In genomic region chr10:2874963-2875362, GRCh38 we compare ENCODE assay signal across 32 cellular contexts.
"Had no signal": no experiment of that assay in that cellular context is flagged by ENCODE, and none has a peak within 500 bp of the region (broad histone marks: within the 10 kb centered on the region; RNA-seq: fewer than 3 reads in every experiment).

No MANE protein-coding gene starts in this region.

- H3K27me3 ChIP-seq: adrenal gland, body of pancreas, colonic mucosa, foreskin keratinocyte, gastrocnemius medialis had no signal

- DNase-seq: activated B cell treated with CpG ODN at 0.5 μM for 24 hours; activated CD4-positive, alpha-beta T cell treated with anti-CD3 and anti-CD28 coated beads for 48 hours; activated CD4-positive, alpha-beta T cell treated with anti-CD3 and anti-CD28 coated beads, Interleukin-2, amount 50 U/mL, for 1 hour; activated CD4-positive, alpha-beta T cell treated with anti-CD3 and anti-CD28 coated beads, Interleukin-2, amount 50 U/mL, for 48 hours; activated CD8-positive, alpha-beta memory T cell treated with anti-CD3 and anti-CD28 coated beads for 24 hours; activated CD8-positive, alpha-beta T cell treated with anti-CD3 and anti-CD28 coated beads for 36 hours; activated effector memory CD4-positive, alpha-beta T cell treated with anti-CD3 and anti-CD28 coated beads, Interleukin-2, amount 50 U/mL, for 16 hours; activated naive CD4-positive, alpha-beta T cell treated with anti-CD3 and anti-CD28 coated beads for 36 hours; activated naive CD8-positive, alpha-beta T cell treated with anti-CD3 and anti-CD28 coated beads for 36 hours; activated naive CD8-positive, alpha-beta T cell treated with anti-CD3 and anti-CD28 coated beads, Interleukin-2, amount 50 U/mL, for 24 hours; activated T-cell treated with anti-CD3 and anti-CD28 coated beads, Interleukin-2, amount 50 U/mL, for 4 hours; adrenal gland; amygdala; aorta; body of pancreas; central memory CD4-positive, alpha-beta T cell; cerebellar nuclear complex; colonic mucosa; dorsolateral prefrontal cortex; effector memory CD4-positive, alpha-beta T cell; endodermal cell; foreskin keratinocyte; gastrocnemius medialis; glutamatergic neuron; heart left ventricle; T-helper 1 cell; T-helper 17 cell; T1000; WERI-Rb-1 had no signal

- ATAC-seq: activated CD4-positive, CD25-positive, alpha-beta regulatory T cell treated with anti-CD3 and anti-CD28 coated beads, Interleukin-2, amount 50 U/mL, for 24 hours; activated CD8-positive, alpha-beta T cell treated with anti-CD3 and anti-CD28 coated beads for 36 hours; activated naive CD8-positive, alpha-beta T cell treated with anti-CD3 and anti-CD28 coated beads, Interleukin-2, amount 50 U/mL, for 24 hours; activated T-cell treated with anti-CD3 and anti-CD28 coated beads, Interleukin-2, amount 50 U/mL, for 4 hours; activated T-helper 17 cell treated with anti-CD3 and anti-CD28 coated beads, Interleukin-2, amount 50 U/mL, for 72 hours; body of pancreas; esophagus mucosa; foreskin keratinocyte; gastrocnemius medialis; T-helper 17 cell had no signal

- H3K27ac ChIP-seq: adrenal gland, body of pancreas, colonic mucosa, dorsolateral prefrontal cortex, foreskin keratinocyte, gastrocnemius medialis, heart left ventricle, WERI-Rb-1 had no signal

- H3K36me3 ChIP-seq: adrenal gland, colonic mucosa, gastrocnemius medialis, heart left ventricle, WERI-Rb-1 had no signal

- H3K4me3 ChIP-seq: adrenal gland, body of pancreas, colonic mucosa, dorsolateral prefrontal cortex, gastrocnemius medialis, heart left ventricle had no signal

- H3K4me1 ChIP-seq: adrenal gland, body of pancreas, colonic mucosa, foreskin keratinocyte, gastrocnemius medialis, heart left ventricle had no signal

- H3K9me3 ChIP-seq: adrenal gland, colonic mucosa, gastrocnemius medialis had no signal
